9 cellular contexts compared by ENCODE assay signal in genomic region chr22:29503811-29504372, GRCh38. TPM values are rescaled to one million over a fixed set of nuclear protein-coding genes. Genes with fewer than 3 reads are reported as not detected.
DNase-seq lines count a peak whose midpoint lies in the region; ATAC-seq and TF ChIP-seq lines count a peak whose summit lies in the region.
"Had no signal": no experiment of that assay in that cellular context is flagged by ENCODE, and none has a peak within 500 bp of the region (broad histone marks: within the 10 kb centered on the region; RNA-seq: fewer than 3 reads in every experiment).

No MANE protein-coding gene starts in this region.

- no peak for DNase-seq in activated CD8-positive, alpha-beta memory T cell treated with anti-CD3 and anti-CD28 coated beads, Interleukin-2, amount 10 ng/mL, durations not matched to agents 7 days and 5 days
- no peak for DNase-seq in activated CD8-positive, alpha-beta memory T cell treated with anti-CD3 and anti-CD28 coated beads, Interleukin-2, amount 50 U/mL, for 4 hours
- DNase-seq in WTC11 (ENCODE audit: low spot score), result no peak
- peak; percentile 49 for DNase-seq in left ventricle myocardium inferior
- peak; percentile 22 to 59 for DNase-seq in tibial nerve (ENCODE audit: low spot score in 2 of 2)
- DNase-seq in upper lobe of right lung, result no peak
- DNase-seq in T-cell, result no peak

- H3K4me1 ChIP-seq in left ventricle myocardium inferior (peaks cover 11% of the 10 kb centered on the region), tibial nerve (peaks cover 0 to 7% (median 0%) of the 10 kb centered on the region in 4 donors), upper lobe of right lung (no peaks in the 10 kb centered on the region)

- TF ChIP-seq CTCF in WTC11 (IDR thresholded peaks at IDR 0.05), result no peak
- TF ChIP-seq CTCF in left ventricle myocardium inferior (IDR thresholded peaks at IDR 0.05; ENCODE audit: borderline replicate concordance), result no peak
- TF ChIP-seq CTCF in tibial nerve (IDR thresholded peaks at IDR 0.05), result no peak
- no peak for TF ChIP-seq CTCF in upper lobe of right lung (IDR thresholded peaks at IDR 0.05)

- H3K4me3 Mint-ChIP-seq in activated CD8-positive, alpha-beta memory T cell treated with anti-CD3 and anti-CD28 coated beads, Interleukin-2, amount 10 ng/mL, durations not matched to agents 7 days and 5 days, result no peak overlapping the region
- no peak overlapping the region for H3K4me3 Mint-ChIP-seq in WTC11
- no peak overlapping the region for H3K4me3 Mint-ChIP-seq in T-cell

- no peak for TF ChIP-seq POLR2A in tibial nerve (IDR thresholded peaks at IDR 0.05)

- no peak for TF ChIP-seq EP300 in tibial nerve (IDR thresholded peaks at IDR 0.05)

- CTCF ChIA-PET in activated CD8-positive, alpha-beta memory T cell treated with anti-CD3 and anti-CD28 coated beads, Interleukin-2, amount 10 ng/mL, durations not matched to agents 7 days and 5 days (lab: Charles Lee), result no interaction called here
- CTCF ChIA-PET in WTC11 (lab: Charles Lee) (no interaction called here), T-cell (lab: Charles Lee) (no interaction called here)

- no peaks in the 10 kb centered on the region for H3K4me1 Mint-ChIP-seq in activated CD8-positive, alpha-beta memory T cell treated with anti-CD3 and anti-CD28 coated beads, Interleukin-2, amount 10 ng/mL, durations not matched to agents 7 days and 5 days
- H3K4me1 Mint-ChIP-seq in WTC11 (no peaks in the 10 kb centered on the region), T-cell (no peaks in the 10 kb centered on the region)

- H3K27me3 ChIP-seq in left ventricle myocardium inferior (ENCODE audit: low read depth), result no peaks in the 10 kb centered on the region
- no peaks in the 10 kb centered on the region for H3K27me3 ChIP-seq in tibial nerve
- H3K27me3 ChIP-seq in upper lobe of right lung, result no peaks in the 10 kb centered on the region

- H3K36me3 ChIP-seq in left ventricle myocardium inferior (peaks cover 37% of the 10 kb centered on the region), tibial nerve (peaks cover 0 to 58% (median 2%) of the 10 kb centered on the region in 3 donors), upper lobe of right lung (peaks cover 28% of the 10 kb centered on the region)

- no peaks in the 10 kb centered on the region for H3K9me3 Mint-ChIP-seq in activated CD8-positive, alpha-beta memory T cell treated with anti-CD3 and anti-CD28 coated beads, Interleukin-2, amount 10 ng/mL, durations not matched to agents 7 days and 5 days (ENCODE audit: low read depth)
- H3K9me3 Mint-ChIP-seq in WTC11, result no peaks in the 10 kb centered on the region
- no peaks in the 10 kb centered on the region for H3K9me3 Mint-ChIP-seq in T-cell

- WGBS in tibial nerve, 2 donors, result 45 to 46% methylated on average over 7 of the region's 7 CpGs

- no peaks in the 10 kb centered on the region for H3K27me3 Mint-ChIP-seq in activated CD8-positive, alpha-beta memory T cell treated with anti-CD3 and anti-CD28 coated beads, Interleukin-2, amount 10 ng/mL, durations not matched to agents 7 days and 5 days
- H3K27me3 Mint-ChIP-seq in WTC11 (ENCODE audit: low read depth) (no peaks in the 10 kb centered on the region), T-cell (no peaks in the 10 kb centered on the region)

- H3K4me3 ChIP-seq in left ventricle myocardium inferior (no peak overlapping the region), tibial nerve (no peak overlapping the region), upper lobe of right lung (no peak overlapping the region)

- H3K9me3 ChIP-seq in left ventricle myocardium inferior (replicated peaks), result no peaks in the 10 kb centered on the region
- no peaks in the 10 kb centered on the region for H3K9me3 ChIP-seq in tibial nerve
- H3K9me3 ChIP-seq in upper lobe of right lung, result no peaks in the 10 kb centered on the region

- intact Hi-C loops in left ventricle myocardium inferior (cut with micrococcal nuclease) (no loop called here), upper lobe of right lung (cut with DNase I) (no loop called here)

- H3K27ac Mint-ChIP-seq in activated CD8-positive, alpha-beta memory T cell treated with anti-CD3 and anti-CD28 coated beads, Interleukin-2, amount 10 ng/mL, durations not matched to agents 7 days and 5 days, result peak overlapping the region; percentile 14
- H3K27ac Mint-ChIP-seq in WTC11 (peak overlapping the region; percentile 85; the same call in 1 of the 2 replicates), T-cell (no peak overlapping the region)

- H3K27ac ChIP-seq in left ventricle myocardium inferior (replicated peaks) (no peak overlapping the region), tibial nerve (no peak overlapping the region), upper lobe of right lung (no peak overlapping the region)

- peaks cover 18% of the 10 kb centered on the region for H3K36me3 Mint-ChIP-seq in activated CD8-positive, alpha-beta memory T cell treated with anti-CD3 and anti-CD28 coated beads, Interleukin-2, amount 10 ng/mL, durations not matched to agents 7 days and 5 days
- H3K36me3 Mint-ChIP-seq in WTC11 (peaks cover 29% of the 10 kb centered on the region), T-cell (peaks cover 24% of the 10 kb centered on the region)

- no peak for ATAC-seq in activated CD8-positive, alpha-beta memory T cell treated with anti-CD3 and anti-CD28 coated beads, Interleukin-2, amount 10 ng/mL, durations not matched to agents 7 days and 5 days
- ATAC-seq in WTC11 (no peak), upper lobe of right lung (no peak), GM19328 (IDR thresholded peaks at IDR 0.05; ENCODE audit: unreplicated experiment) (no peak), T-cell (replicated peaks in 1 of 4) (no peak)
- ATAC-seq: activated CD4-positive, CD25-positive, alpha-beta regulatory T cell treated with anti-CD3 and anti-CD28 coated beads, Interleukin-2, amount 50 U/mL, for 24 hours had no signal

- POLR2A ChIA-PET in WTC11 (lab: Charles Lee), result no interaction called here
- POLR2A ChIA-PET in T-cell (lab: Charles Lee), result no interaction called here

TF ChIP-seq in WTC11, 78 proteins besides CTCF, POLR2A, EP300 and RAD21 (continues in another document):
- TF ChIP-seq EMX1 (CRISPR knock-in tag; IDR thresholded peaks at IDR 0.05), result no peak
- TF ChIP-seq AR (CRISPR knock-in tag; IDR thresholded peaks at IDR 0.05), result no peak
- TF ChIP-seq ATF6 (CRISPR knock-in tag; IDR thresholded peaks at IDR 0.05), result no peak

RNA-seq across cellular contexts. Expression of gene NEFH, which starts 23.9 kb away (rescaled TPM):
- 1 to 10 TPM; 6.0 to 9.0 TPM for total RNA-seq in activated CD8-positive, alpha-beta memory T cell treated with anti-CD3 and anti-CD28 coated beads, Interleukin-2, amount 10 ng/mL, durations not matched to agents 7 days and 5 days
- total RNA-seq in WTC11 (2021), result 2.6 to 3.7 TPM (median 3.7 TPM) in 3 replicates
- 0.16 TPM for total RNA-seq in left ventricle myocardium inferior
- 1 to 10 TPM in 1 of 4 donors, under 1 TPM in 2, not detected in 1; 0.30 to 1.0 (median 0.78) TPM for total RNA-seq in tibial nerve
- 0.46 TPM for total RNA-seq in upper lobe of right lung
- total RNA-seq in T-cell, result under 1 TPM; 0.47 to 0.86 (median 0.73) TPM

RNA-seq across cellular contexts. Expression of gene THOC5, which starts 49.7 kb away (rescaled TPM):
- total RNA-seq in activated CD8-positive, alpha-beta memory T cell treated with anti-CD3 and anti-CD28 coated beads, Interleukin-2, amount 10 ng/mL, durations not matched to agents 7 days and 5 days, result 10 to 100 TPM; 57.5 to 62.9 TPM
- total RNA-seq in WTC11 (2021) (43.7 to 51.2 TPM (median 47.8 TPM) in 3 replicates), left ventricle myocardium inferior (39.3 TPM), tibial nerve (10 to 100 TPM; 31.2 to 65.9 (median 50.3) TPM), upper lobe of right lung (43.0 TPM), T-cell (10 to 100 TPM; 36.9 to 55.4 (median 48.5) TPM)

Comparison
In these comparisons a context has a peak if more than half of its experiments do, and no peak if none do; other contexts are left out.
1. DNase-seq: peak in left ventricle myocardium inferior (single experiment) and tibial nerve (2 of 2); none in activated CD8-positive, alpha-beta memory T cell treated with anti-CD3 and anti-CD28 coated beads, Interleukin-2, amount 10 ng/mL, durations not matched to agents 7 days and 5 days (single experiment), activated CD8-positive, alpha-beta memory T cell treated with anti-CD3 and anti-CD28 coated beads, Interleukin-2, amount 50 U/mL, for 4 hours (single experiment), WTC11 (single experiment), upper lobe of right lung (single experiment) and T-cell (0 of 34).
2. H3K27ac Mint-ChIP-seq: peak in activated CD8-positive, alpha-beta memory T cell treated with anti-CD3 and anti-CD28 coated beads, Interleukin-2, amount 10 ng/mL, durations not matched to agents 7 days and 5 days (single experiment) and WTC11 (single experiment); none in T-cell (0 of 2).